20 cellular contexts compared by ENCODE assay signal in genomic region chr7:113078321-113078720, GRCh38. TPM values are rescaled to one million over a fixed set of nuclear protein-coding genes. Genes with fewer than 3 reads are reported as not detected.
DNase-seq lines count a peak whose midpoint lies in the region; ATAC-seq and TF ChIP-seq lines count a peak whose summit lies in the region.
"Had no signal": no experiment of that assay in that cellular context is flagged by ENCODE, and none has a peak within 500 bp of the region (broad histone marks: within the 10 kb centered on the region; RNA-seq: fewer than 3 reads in every experiment).

No MANE protein-coding gene starts in this region.

- DNase-seq in NCI-H1417 (lab: John Stamatoyannopoulos, UW) (peak in 2 of 3 experiments; percentile 46 to 64), NCI-H1417 treated with DMSO at 0.1 percent for 48 hours (lab: John Stamatoyannopoulos, UW) (no peak), NCI-H2107 (lab: John Stamatoyannopoulos, UW) (peak; percentile 21), HPDE6-E6E7 (ENCODE audit: extremely low spot score) (no peak), UCSD-AML1 (lab: John Stamatoyannopoulos, UW; ENCODE audit: unreplicated experiment) (no peak)
- DNase-seq: BE2C; CD8-positive, alpha-beta memory T cell; DMS 273 treated with DMSO at 0.1 percent for 48 hours; IMR-90; NCI-H1048; NCI-H146; NCI-H1930; NCI-H446; NCI-H526 treated with DMSO at 0.1 percent for 48 hours; Right ventricle myocardium superior; RPMI8226 had no signal

- no peak for TF ChIP-seq CTCF in brain (conservative IDR thresholded peaks at IDR 0.05)

- peak overlapping the region in 3 of 5 experiments; percentile 50 to 63 (median 53) for H3K4me3 Mint-ChIP-seq in brain
- H3K4me3 Mint-ChIP-seq: CD14-positive monocyte; CD8-positive, alpha-beta memory T cell had no signal

- ATAC-seq in HG02588 (IDR thresholded peaks at IDR 0.05; ENCODE audit: unreplicated experiment), result no peak
- ATAC-seq: HCT116 had no signal

- no peak overlapping the region for H3K27ac Mint-ChIP-seq in brain
- H3K27ac Mint-ChIP-seq: CD14-positive monocyte; CD8-positive, alpha-beta memory T cell had no signal

- H3K9me3 Mint-ChIP-seq in brain, result no peaks in the 10 kb centered on the region
- H3K9me3 Mint-ChIP-seq: CD14-positive monocyte; CD8-positive, alpha-beta memory T cell had no signal

- peaks cover 44% of the 10 kb centered on the region for H3K4me1 Mint-ChIP-seq in brain
- H3K4me1 Mint-ChIP-seq: CD14-positive monocyte; CD8-positive, alpha-beta memory T cell had no signal

- peaks cover 3% of the 10 kb centered on the region for H3K27me3 Mint-ChIP-seq in brain

- no peaks in the 10 kb centered on the region for H3K36me3 Mint-ChIP-seq in brain
- H3K36me3 Mint-ChIP-seq: CD14-positive monocyte; CD8-positive, alpha-beta memory T cell had no signal

RNA-seq across cellular contexts. Expression of gene GPR85, which starts 8.3 kb away (rescaled TPM):
- polyA plus RNA-seq in brain (ENCODE audit: insufficient read depth, low read depth, low replicate concordance), result 6.7 TPM
- polyA plus RNA-seq: CD14-positive monocyte; CD8-positive, alpha-beta memory T cell had no signal

RNA-seq across cellular contexts. Expression of gene SMIM30, which starts 40.0 kb away (rescaled TPM):
- 32.9 TPM for polyA plus RNA-seq in brain (ENCODE audit: insufficient read depth, low read depth, low replicate concordance)

Comparison
In these comparisons a context has a peak if more than half of its experiments do, and no peak if none do; other contexts are left out.
1. DNase-seq: peak in NCI-H1417 (2 of 3) and NCI-H2107 (single experiment); none in NCI-H1417 treated with DMSO at 0.1 percent for 48 hours (single experiment), HPDE6-E6E7 (single experiment) and UCSD-AML1 (single experiment).